8 cellular contexts compared by ENCODE assay signal in the genomic region with DNA sequence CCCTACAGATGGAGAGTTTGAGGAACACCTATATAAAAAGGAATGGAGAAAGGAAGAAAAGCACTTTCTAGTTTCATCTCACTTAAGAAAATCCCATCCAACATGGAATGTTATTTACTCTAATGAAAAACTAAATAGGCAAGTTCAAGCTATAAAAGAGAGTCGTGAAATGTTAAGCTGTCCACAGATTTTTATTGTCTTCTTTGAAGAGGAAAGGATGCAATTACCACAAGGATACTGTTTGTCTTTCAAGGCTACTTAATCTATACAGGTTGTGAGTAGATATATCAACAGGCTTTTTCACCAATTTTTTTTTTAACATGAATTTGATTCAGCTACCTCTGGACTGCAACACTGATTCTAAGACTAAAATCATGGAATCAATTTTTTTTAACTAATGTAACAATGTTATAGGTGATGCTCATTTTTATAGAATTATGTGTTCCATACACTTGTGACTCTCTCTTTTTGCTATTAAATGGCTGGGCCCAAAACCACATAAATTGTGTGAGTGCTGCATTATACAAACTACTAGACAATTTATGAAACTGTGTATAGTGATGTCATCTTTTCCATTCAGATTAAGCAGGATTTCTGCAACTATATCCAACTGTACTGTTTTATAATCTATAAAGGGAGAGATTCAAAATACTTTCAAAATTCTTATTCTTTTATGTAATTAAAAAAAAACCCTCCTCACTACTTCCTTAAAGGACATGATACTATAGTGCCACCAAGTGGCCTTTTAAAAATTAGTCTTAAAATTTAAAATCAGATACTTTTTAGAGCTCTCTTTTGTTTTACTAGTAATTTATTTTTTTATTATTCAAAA. TPM values are rescaled to one million over a fixed set of nuclear protein-coding genes. Genes with fewer than 3 reads are reported as not detected.
DNase-seq lines count a peak whose midpoint lies in the region; ATAC-seq, FAIRE-seq and TF ChIP-seq lines count a peak whose summit lies in the region.

No MANE protein-coding gene starts in this region.

- peak; percentile 25 for DNase-seq in AG20443 (ENCODE audit: low spot score)
- peak; percentile 11 for DNase-seq in HTR-8/SVneo (ENCODE audit: insufficient read length, low spot score)
- peak in 1 of 2 experiments; percentile 59 for DNase-seq in PC-9
- no peak for DNase-seq in endothelial cell (ENCODE audit: low spot score)
- no peak for DNase-seq in activated T-cell treated with anti-CD3 and anti-CD28 coated beads, Interleukin-2, amount 50 U/mL, for 1 hour
- DNase-seq in GM13976 (ENCODE audit: low spot score) = no peak

- no peak overlapping the region for H3K4me3 Mint-ChIP-seq in endothelial cell (ENCODE audit: unreplicated experiment)

- H3K27me3 ChIP-seq in PC-9 (ENCODE audit: insufficient read depth, low read depth) (no peaks in the 10 kb centered on the region), neutrophil (no peaks in the 10 kb centered on the region)

- no peaks in the 10 kb centered on the region for H3K9me3 ChIP-seq in PC-9 (ENCODE audit: insufficient read depth, low read depth)
- H3K9me3 ChIP-seq in neutrophil = no peaks in the 10 kb centered on the region

- CTCF ChIA-PET in PC-9 (lab: Charles Lee) = interaction anchor here (0.6 to 2.9 kb wide), 16 partner anchors 22 to 1689 kb away, joined by 3 to 19 read pairs (median 6); a partner anchor contains a TSS

- H3K36me3 Mint-ChIP-seq in endothelial cell (ENCODE audit: low read depth, unreplicated experiment) = peaks cover 5% of the 10 kb centered on the region

- TF ChIP-seq CTCF in PC-9 (conservative IDR thresholded peaks at IDR 0.05) = peak; percentile 84
- peak; percentile 61 for TF ChIP-seq CTCF in endothelial cell (IDR thresholded peaks at IDR 0.05; ENCODE audit: unreplicated experiment)
- TF ChIP-seq CTCF in neutrophil (IDR thresholded peaks at IDR 0.05) = no peak
- no peak for TF ChIP-seq CTCF in GM13976 (IDR thresholded peaks at IDR 0.05; ENCODE audit: borderline replicate concordance, control extremely low read depth, extremely low read depth, insufficient read depth, missing control alignments)

- H3K27me3 Mint-ChIP-seq in endothelial cell (ENCODE audit: unreplicated experiment) = no peaks in the 10 kb centered on the region

- no peaks in the 10 kb centered on the region for H4K20me1 ChIP-seq in PC-9 (ENCODE audit: insufficient read depth)

- H3K4me1 Mint-ChIP-seq in endothelial cell (ENCODE audit: unreplicated experiment) = no peaks in the 10 kb centered on the region

- H3F3A ChIP-seq in PC-9 (ENCODE audit: insufficient read depth, low read depth) = no peaks in the 10 kb centered on the region; the same call in 1 of the 2 replicates

- H3K4me1 ChIP-seq in PC-9 (replicated peaks; ENCODE audit: insufficient read depth) (no peaks in the 10 kb centered on the region), neutrophil (ENCODE audit: control insufficient read depth in 1 of 2, insufficient read depth in 1 of 2, low read depth in 1 of 2, low read length in 1 of 2) (no peaks in the 10 kb centered on the region)

- H3K9me2 ChIP-seq in PC-9 (ENCODE audit: insufficient read depth) = no peaks in the 10 kb centered on the region

- H2AFZ ChIP-seq in PC-9 = no peak overlapping the region

- in situ Hi-C loops in GM13976 (cut with MboI; ENCODE audit: low sequenced_read_pairs, unreplicated experiment) = no loop called here

- H3K79me2 ChIP-seq in PC-9 (ENCODE audit: low read depth) = no peaks in the 10 kb centered on the region

- POLR2A ChIA-PET in PC-9 (lab: Charles Lee; ENCODE audit: unreplicated experiment) = interaction anchor here (0.6 to 0.7 kb wide), 6 partner anchors 22 to 472 kb away, joined by 3 to 14 read pairs (median 6); a partner anchor contains a TSS

- H3K36me3 ChIP-seq in PC-9 (ENCODE audit: low read depth) = peaks cover 6% of the 10 kb centered on the region; the same call in 1 of the 2 replicates
- H3K36me3 ChIP-seq in neutrophil = peaks cover 78% of the 10 kb centered on the region

- ATAC-seq in GM18517 (IDR thresholded peaks at IDR 0.05; ENCODE audit: unreplicated experiment) = no peak

- no peaks in the 10 kb centered on the region for H3K9me3 Mint-ChIP-seq in endothelial cell (ENCODE audit: unreplicated experiment)

- FAIRE-seq in HTR-8/SVneo (lab: Jason Lieb, UNC) = no peak

- H3K4me2 ChIP-seq in PC-9 = no peak overlapping the region

- intact Hi-C loops in PC-9 (cut with micrococcal nuclease; ENCODE audit: unreplicated experiment) = loop anchor here (1.0 to 10.0 kb wide), 6 partner anchors 79 to 453 kb away; a partner anchor contains a TSS

- H3K27ac ChIP-seq in PC-9 (no peak overlapping the region), neutrophil (peak overlapping the region; percentile 42)

- no peak overlapping the region for H3K4me3 ChIP-seq in PC-9
- no peak overlapping the region for H3K4me3 ChIP-seq in neutrophil (ENCODE audit: low read depth in 1 of 2, low read length in 1 of 2)

- no peak overlapping the region for H3K27ac Mint-ChIP-seq in endothelial cell (ENCODE audit: unreplicated experiment)

- no TSS peak for BruUV-seq in PC-9 (replicated peaks; lab: Mats Ljungman, UMichigan)

RNA-seq across cellular contexts. Expression of a gene that starts 26.7 kb away (rescaled TPM):
- total RNA-seq in PC-9 (2021) (56.7 and 87.9 TPM in 2 replicates), endothelial cell (ENCODE audit: unreplicated experiment) (7.9 TPM)

Comparison
In these comparisons a context has a peak if more than half of its experiments do, and no peak if none do; other contexts are left out.
1. DNase-seq: peak in AG20443 (single experiment) and HTR-8/SVneo (single experiment); none in endothelial cell (single experiment), activated T-cell treated with anti-CD3 and anti-CD28 coated beads, Interleukin-2, amount 50 U/mL, for 1 hour (single experiment) and GM13976 (single experiment).
2. CTCF ChIP-seq: peak in PC-9 (single experiment) and endothelial cell (single experiment); none in neutrophil (single experiment) and GM13976 (single experiment).